In the genomic region with DNA sequence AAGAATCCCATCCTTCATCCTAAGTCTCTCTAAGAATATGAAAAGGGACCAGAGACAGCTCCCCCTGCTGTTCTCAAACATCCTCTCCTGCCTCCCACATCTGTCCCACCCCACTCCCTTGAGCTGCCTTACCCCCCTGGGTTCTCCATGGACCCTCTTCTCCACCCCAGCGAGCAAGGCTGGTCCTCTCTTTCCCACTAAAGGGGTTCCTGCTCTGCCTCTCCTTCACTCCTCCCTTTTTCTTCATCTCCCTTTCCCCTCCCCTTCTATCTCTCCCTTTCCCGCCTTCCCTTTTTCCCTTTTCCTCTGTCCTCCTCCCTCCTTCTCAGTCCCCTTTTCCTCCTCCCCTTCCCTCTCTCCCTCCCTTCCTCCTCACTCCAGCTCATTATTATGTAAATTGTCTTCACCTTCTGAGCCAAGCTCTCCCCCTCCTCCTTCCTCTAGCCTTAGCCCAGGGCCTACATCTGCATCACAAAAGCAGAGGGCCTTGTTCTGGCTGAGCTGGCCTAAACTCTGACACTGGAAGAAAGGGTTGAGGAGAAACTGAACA, we compare ENCODE assay signal across 9 cellular contexts.
DNase-seq lines count a peak whose midpoint lies in the region; ATAC-seq and TF ChIP-seq lines count a peak whose summit lies in the region.
"Had no signal": no experiment of that assay in that cellular context is flagged by ENCODE, and none has a peak within 500 bp of the region (broad histone marks: within the 10 kb centered on the region; RNA-seq: fewer than 3 reads in every experiment).

No MANE protein-coding gene starts in this region.

- H3K23ac ChIP-seq in mesendoderm (ENCODE audit: low read length) = no peak overlapping the region

- TF ChIP-seq CTCF in LNCAP (IDR thresholded peaks at IDR 0.05) (peak; percentile 49), mammary epithelial cell (conservative IDR thresholded peaks at IDR 0.05 in 1 of 2, IDR thresholded peaks at IDR 0.05 in 1 of 2; ENCODE audit: extremely low read depth in 1 of 2, insufficient read depth in 1 of 2, low read depth in 1 of 2, low read length in 2 of 2) (peak; percentile 18 to 54)

- no TSS peak for BruUV-seq in mammary epithelial cell (replicated peaks; lab: Mats Ljungman, UMichigan)

- H3K56ac ChIP-seq in mesendoderm (ENCODE audit: low read length) = peak overlapping the region; percentile 87

- H3K27me3 ChIP-seq in mammary epithelial cell (ENCODE audit: insufficient read depth, low read length) (no peaks in the 10 kb centered on the region), mesendoderm (ENCODE audit: insufficient read depth, low read length, poor library complexity) (no peaks in the 10 kb centered on the region)

- no peak overlapping the region for H3K4me3 ChIP-seq in mammary epithelial cell (replicated peaks in 1 of 3; ENCODE audit: insufficient read depth in 1 of 3, low read depth in 2 of 3, low read length in 3 of 3)
- no peak overlapping the region for H3K4me3 ChIP-seq in mesendoderm (ENCODE audit: low read length)

- H3K36me3 ChIP-seq in ES-I3 (ENCODE audit: insufficient read depth, low read length) (no peaks in the 10 kb centered on the region), mammary epithelial cell (ENCODE audit: insufficient read depth, low read length) (no peaks in the 10 kb centered on the region), mesendoderm (ENCODE audit: control insufficient read depth, insufficient read depth, low read length) (no peaks in the 10 kb centered on the region)

- no peak overlapping the region for H3K27ac ChIP-seq in mammary epithelial cell (ENCODE audit: insufficient read depth, low read depth, low read length)
- H3K27ac ChIP-seq in mesendoderm (ENCODE audit: low read depth, low read length) = no peak overlapping the region

- H2AK5ac ChIP-seq in mesendoderm (ENCODE audit: low read length) = no peak overlapping the region

- no peaks in the 10 kb centered on the region for H3K79me2 ChIP-seq in mammary epithelial cell (ENCODE audit: insufficient read depth, low read length)
- no peaks in the 10 kb centered on the region for H3K79me2 ChIP-seq in mesendoderm (ENCODE audit: control insufficient read depth, insufficient read depth, low read length)

- H3K4me2 ChIP-seq in mammary epithelial cell (ENCODE audit: insufficient read depth, low read depth, low read length) (no peak overlapping the region), mesendoderm (ENCODE audit: low read length) (peak overlapping the region; percentile 45)

- H3K18ac ChIP-seq in mesendoderm (ENCODE audit: low read length) = no peak overlapping the region

- intact Hi-C loops in mammary epithelial cell (cut with micrococcal nuclease) (loop anchor here (1.0 kb wide), 2 partner anchors 239 to 337 kb away; no protein-coding TSS in a partner anchor), sciatic nerve (cut with DNase I) (no loop called here)

- H3K9ac ChIP-seq in ES-I3 (ENCODE audit: low read depth, low read length) (peak overlapping the region; percentile 26; the same call in 1 of the 2 replicates), mammary epithelial cell (ENCODE audit: insufficient read depth, low read length) (no peak overlapping the region), mesendoderm (ENCODE audit: low read length) (no peak overlapping the region)

- H2AFZ ChIP-seq in mammary epithelial cell (ENCODE audit: low read depth, low read length) = no peak overlapping the region

- in situ Hi-C loops in mammary epithelial cell (cut with MboI; ENCODE audit: low sequenced_read_pairs in 2 of 2) = no loop called here

- H2BK15ac ChIP-seq in mesendoderm (replicated peaks; ENCODE audit: low read depth) = no peak overlapping the region

- no peaks in the 10 kb centered on the region for H3K9me3 ChIP-seq in ES-I3 (ENCODE audit: control insufficient read depth, insufficient read depth, low read length)
- no peaks in the 10 kb centered on the region for H3K9me3 ChIP-seq in mammary epithelial cell (replicated peaks; ENCODE audit: insufficient read depth, low read length)

- dilution Hi-C loops in mammary epithelial cell (cut with HindIII; ENCODE audit: low sequenced_read_pairs) = no loop called here

- peaks cover 37% of the 10 kb centered on the region for H3K4me1 ChIP-seq in ES-I3 (ENCODE audit: insufficient read depth, low read length)
- H3K4me1 ChIP-seq in mammary epithelial cell (ENCODE audit: insufficient read depth, low read length) = no peaks in the 10 kb centered on the region
- peaks cover 2% of the 10 kb centered on the region for H3K4me1 ChIP-seq in mesendoderm (ENCODE audit: control insufficient read depth, low read depth, low read length)

- no peak overlapping the region for H4K5ac ChIP-seq in mesendoderm (ENCODE audit: low read length)

- no peaks in the 10 kb centered on the region for H3K79me1 ChIP-seq in mesendoderm (ENCODE audit: low read length)

- no peak for ATAC-seq in sciatic nerve

- peak overlapping the region; percentile 60 for H2BK5ac ChIP-seq in mesendoderm (ENCODE audit: low read length)

- H3K4ac ChIP-seq in mesendoderm (ENCODE audit: low read depth, low read length) = no peak overlapping the region

- no peak for DNase-seq in mammary epithelial cell
- DNase-seq in mesendoderm = peak; percentile 98
- DNase-seq in DMS79 treated with DMSO at 0.1 percent for 48 hours (lab: John Stamatoyannopoulos, UW) = no peak
- no peak for DNase-seq in sciatic nerve (ENCODE audit: low spot score)
- DNase-seq in stimulated activated naive CD4-positive, alpha-beta T cell treated with Interleukin-2 at 50 U/mL for 16 hours (lab: John Stamatoyannopoulos, UW) = no peak
- DNase-seq in AG08396 (ENCODE audit: low spot score) = no peak
- DNase-seq: activated CD4-positive, alpha-beta T cell treated with anti-CD3 and anti-CD28 coated beads for 1 hour had no signal

- no peak overlapping the region for H4K8ac ChIP-seq in mesendoderm (ENCODE audit: low read depth, low read length)

- WGBS in mammary epithelial cell (ENCODE audit: low coverage, missing lambda C conversion rate) = no CpG with 5 or more reads among the region's 2 CpGs
- WGBS in mesendoderm (ENCODE audit: extremely low coverage, insufficient coverage, low lambda C conversion rate) = no CpG with 5 or more reads among the region's 2 CpGs

- no peak overlapping the region for H2BK120ac ChIP-seq in mesendoderm (ENCODE audit: low read depth, low read length)

- no peaks in the 10 kb centered on the region for H4K20me1 ChIP-seq in mammary epithelial cell (ENCODE audit: insufficient read depth, low read length)

- CTCF ChIA-PET in mammary epithelial cell (lab: Charles Lee; ENCODE audit: low non-redundant PET) = interaction anchor here (0.5 kb wide), 1 partner anchor 240 kb away, joined by 8 read pairs; no protein-coding TSS in a partner anchor
